26 cellular contexts compared by ENCODE assay signal in genomic region chr13:100478107-100478809, GRCh38.
"Had no signal": no experiment of that assay in that cellular context is flagged by ENCODE, and none has a peak within 500 bp of the region (broad histone marks: within the 10 kb centered on the region; RNA-seq: fewer than 3 reads in every experiment).

No MANE protein-coding gene starts in this region.

- H3K4me3 ChIP-seq: adrenal gland, ascending aorta, cardiac muscle cell, coronary artery, dorsolateral prefrontal cortex, stomach, thyroid gland had no signal

- H3K9me3 ChIP-seq: adrenal gland, ascending aorta, stomach, thyroid gland had no signal

- H3K27ac ChIP-seq: adrenal gland, ascending aorta, cardiac muscle cell, coronary artery, dorsolateral prefrontal cortex, stomach, thyroid gland, WERI-Rb-1 had no signal

- H3K36me3 ChIP-seq: adrenal gland, ascending aorta, cardiac muscle cell, thyroid gland, WERI-Rb-1 had no signal

- H3K27me3 ChIP-seq: adrenal gland, ascending aorta, cardiac muscle cell, dorsolateral prefrontal cortex, stomach, thyroid gland had no signal

- DNase-seq: activated CD4-positive, alpha-beta memory T cell treated with anti-CD3 and anti-CD28 coated beads for 36 hours; activated CD4-positive, alpha-beta T cell treated with anti-CD3 and anti-CD28 coated beads, Interleukin-2, amount 10 ng/mL, durations not matched to agents 24 days and 14 days; activated CD4-positive, CD25-positive, alpha-beta regulatory T cell treated with anti-CD3 and anti-CD28 coated beads, Interleukin-2, amount 50 U/mL, for 72 hours; activated CD8-positive, alpha-beta memory T cell treated with anti-CD3 and anti-CD28 coated beads, Interleukin-2, amount 50 U/mL, for 4 hours; activated effector memory CD4-positive, alpha-beta T cell treated with anti-CD3 and anti-CD28 coated beads, Interleukin-2, amount 50 U/mL, for 16 hours; activated naive CD4-positive, alpha-beta T cell treated with anti-CD3 and anti-CD28 coated beads for 36 hours; activated naive CD8-positive, alpha-beta T cell treated with anti-CD3 and anti-CD28 coated beads for 36 hours; activated T-cell treated with anti-CD3 and anti-CD28 coated beads, Interleukin-2, amount 50 U/mL, for 1 hour; adrenal gland; dorsolateral prefrontal cortex; effector memory CD4-positive, alpha-beta T cell; head of caudate nucleus; midbrain; naive thymus-derived CD8-positive, alpha-beta T cell; posterior cingulate gyrus; right cardiac atrium; stimulated activated CD4-positive, alpha-beta T cell treated with anti-CD3 and anti-CD28 coated beads, Interleukin-15, amount 100 ng/mL, for 24 hours; stimulated activated CD4-positive, alpha-beta T cell treated with anti-CD3 and anti-CD28 coated beads, Interleukin-2, amount 100 ng/mL, for 24 hours; stimulated activated naive B cell treated with anti-CD40 and anti-IgM and Interleukin-4, amounts not matched to agents 10 μg/mL and 1 μg/mL and 100 μg/mL, for 72 hours; stomach; T-helper 9 cell; thyroid gland; WERI-Rb-1 had no signal

- ATAC-seq: naive thymus-derived CD8-positive, alpha-beta T cell; right cardiac atrium; stimulated activated naive B cell treated with anti-CD40 and anti-IgM and Interleukin-4, amounts not matched to agents 10 μg/mL and 1 μg/mL and 100 μg/mL, for 72 hours had no signal

- H3K4me1 ChIP-seq: adrenal gland, ascending aorta, stomach had no signal
